In the genomic region with DNA sequence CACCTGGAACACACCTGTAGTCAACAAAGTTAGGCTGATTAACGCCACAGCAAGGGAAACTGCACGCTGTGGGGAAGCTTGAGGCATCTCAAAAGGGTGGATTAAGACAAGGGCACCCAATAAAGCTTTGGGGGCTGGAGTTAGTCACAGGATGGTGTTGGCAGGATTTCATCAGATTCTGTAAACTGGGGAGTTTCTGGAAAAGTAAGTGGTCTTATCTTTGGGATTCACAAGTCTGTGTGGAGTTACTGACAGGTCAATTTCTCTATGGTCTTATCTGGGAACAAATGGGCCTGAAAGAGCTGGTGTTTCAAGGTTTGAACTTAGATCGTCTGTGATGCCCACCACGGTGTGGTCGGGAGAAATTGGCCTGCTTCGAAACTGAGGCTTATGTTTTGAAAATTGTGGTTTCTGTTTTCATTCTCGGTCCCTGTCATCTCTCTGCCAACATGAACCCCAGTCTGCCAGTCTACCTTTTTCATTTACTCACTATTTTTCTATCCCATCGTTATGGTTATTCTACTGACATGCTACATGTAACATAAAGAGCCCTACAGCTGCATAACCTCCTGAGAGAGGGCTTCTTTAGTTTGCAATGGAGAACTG, we compare ENCODE assay signal across 18 cellular contexts. TPM values are rescaled to one million over a fixed set of nuclear protein-coding genes. Genes with fewer than 3 reads are reported as not detected.
DNase-seq lines count a peak whose midpoint lies in the region; ATAC-seq and TF ChIP-seq lines count a peak whose summit lies in the region.
"Had no signal": no experiment of that assay in that cellular context is flagged by ENCODE, and none has a peak within 500 bp of the region (broad histone marks: within the 10 kb centered on the region; RNA-seq: fewer than 3 reads in every experiment).

No MANE protein-coding gene starts in this region.

- H3K36me3 ChIP-seq in body of pancreas (replicated peaks in 1 of 2; ENCODE audit: insufficient read depth in 1 of 2, low read depth in 2 of 2) (no peaks in the 10 kb centered on the region), thyroid gland (no peaks in the 10 kb centered on the region)

- H3K27ac Mint-ChIP-seq in stimulated activated naive CD8-positive, alpha-beta T cell treated with anti-CD3 and anti-CD28 coated beads, Interleukin-15, amount 100 ng/mL, for 72 hours = peak overlapping the region; percentile 82 to 95
- H3K27ac Mint-ChIP-seq: B cell, nephron progenitor cell had no signal

- no peak for TF ChIP-seq CTCF in body of pancreas (IDR thresholded peaks at IDR 0.05)
- no peak for TF ChIP-seq CTCF in thyroid gland (IDR thresholded peaks at IDR 0.05)

- intact Hi-C loops in body of pancreas (cut with DNase I) = no loop called here
- intact Hi-C loops in thyroid gland (cut with DNase I) = no loop called here

- H3K4me3 ChIP-seq in body of pancreas (no peak overlapping the region), thyroid gland (replicated peaks in 1 of 3) (no peak overlapping the region)

- H3K4me3 Mint-ChIP-seq in stimulated activated naive CD8-positive, alpha-beta T cell treated with anti-CD3 and anti-CD28 coated beads, Interleukin-15, amount 100 ng/mL, for 72 hours = peak overlapping the region; percentile 16 to 59
- H3K4me3 Mint-ChIP-seq: B cell, nephron progenitor cell had no signal

- no peaks in the 10 kb centered on the region for H3K27me3 Mint-ChIP-seq in stimulated activated naive CD8-positive, alpha-beta T cell treated with anti-CD3 and anti-CD28 coated beads, Interleukin-15, amount 100 ng/mL, for 72 hours

- H3K9me3 Mint-ChIP-seq in stimulated activated naive CD8-positive, alpha-beta T cell treated with anti-CD3 and anti-CD28 coated beads, Interleukin-15, amount 100 ng/mL, for 72 hours = no peaks in the 10 kb centered on the region

- peak overlapping the region; percentile 75 to 86 (median 78) for H3K27ac ChIP-seq in body of pancreas
- H3K27ac ChIP-seq in thyroid gland = no peak overlapping the region
- H3K27ac ChIP-seq: RWPE1, VCaP had no signal

- H3K9me3 ChIP-seq in body of pancreas = no peaks in the 10 kb centered on the region
- H3K9me3 ChIP-seq in thyroid gland = no peaks in the 10 kb centered on the region

- H3K4me1 ChIP-seq in body of pancreas (peaks cover 17% of the 10 kb centered on the region), thyroid gland (no peaks in the 10 kb centered on the region)

- H3K27me3 ChIP-seq in body of pancreas = no peaks in the 10 kb centered on the region
- H3K27me3 ChIP-seq in thyroid gland = no peaks in the 10 kb centered on the region

- H3K4me1 Mint-ChIP-seq in stimulated activated naive CD8-positive, alpha-beta T cell treated with anti-CD3 and anti-CD28 coated beads, Interleukin-15, amount 100 ng/mL, for 72 hours = peaks cover 53% of the 10 kb centered on the region

- DNase-seq in stimulated activated CD4-positive, alpha-beta T cell treated with anti-CD3 and anti-CD28 coated beads, Interleukin-15, amount 100 ng/mL, for 24 hours = peak; percentile 33
- DNase-seq in stimulated activated CD4-positive, alpha-beta T cell treated with anti-CD3 and anti-CD28 coated beads, Interleukin-2, amount 100 ng/mL, for 48 hours = no peak
- DNase-seq in body of pancreas (no peak), thyroid gland (no peak)
- DNase-seq in stimulated activated naive CD8-positive, alpha-beta T cell treated with anti-CD3 and anti-CD28 coated beads, Interleukin-15, amount 100 ng/mL, for 72 hours = peak; percentile 43 to 58
- DNase-seq: activated effector memory CD4-positive, alpha-beta T cell treated with Interleukin-2 at 50 U/mL for 16 hours; dermis blood vessel endothelial cell; foreskin fibroblast; GF-D8; NCI-H446; nephron progenitor cell had no signal

- peak in 2 of 3 donors; percentile 5 to 33 for TF ChIP-seq POLR2A in body of pancreas (IDR thresholded peaks at IDR 0.05)
- TF ChIP-seq POLR2A in thyroid gland (IDR thresholded peaks at IDR 0.05) = no peak

- ATAC-seq in HG03432 (IDR thresholded peaks at IDR 0.05; ENCODE audit: unreplicated experiment) (peak; percentile 48), body of pancreas (no peak), HG03097 (IDR thresholded peaks at IDR 0.05; ENCODE audit: low FRiP score, unreplicated experiment) (no peak), HG02623 (IDR thresholded peaks at IDR 0.05; ENCODE audit: unreplicated experiment) (no peak)
- ATAC-seq in stimulated activated naive CD8-positive, alpha-beta T cell treated with anti-CD3 and anti-CD28 coated beads, Interleukin-15, amount 100 ng/mL, for 72 hours = peak; percentile 88

- WGBS in body of pancreas, 2 donors = 57 to 61% methylated on average over 8 of the region's 8 CpGs
- 88 to 95% methylated on average over 8 of the region's 8 CpGs for WGBS in thyroid gland, 2 donors

RNA-seq across cellular contexts. Expression of a gene that starts 23.8 kb away (rescaled TPM):
- 1 to 10 TPM; 4.9 to 6.2 TPM for total RNA-seq in body of pancreas
- total RNA-seq in thyroid gland = 10 to 100 TPM in 3 of 4 donors, 1 to 10 TPM in 1; 7.4 to 26.7 (median 12.4) TPM
- total RNA-seq: dermis blood vessel endothelial cell, LHCN-M2 had no signal

Comparison
In these comparisons a context has a peak if more than half of its experiments do, and no peak if none do; other contexts are left out.
1. DNase-seq: peak in stimulated activated CD4-positive, alpha-beta T cell treated with anti-CD3 and anti-CD28 coated beads, Interleukin-15, amount 100 ng/mL, for 24 hours (single experiment) and stimulated activated naive CD8-positive, alpha-beta T cell treated with anti-CD3 and anti-CD28 coated beads, Interleukin-15, amount 100 ng/mL, for 72 hours (2 of 2); none in stimulated activated CD4-positive, alpha-beta T cell treated with anti-CD3 and anti-CD28 coated beads, Interleukin-2, amount 100 ng/mL, for 48 hours (0 of 2), body of pancreas (0 of 4) and thyroid gland (0 of 2).
2. ATAC-seq: peak in HG03432 (single experiment) and stimulated activated naive CD8-positive, alpha-beta T cell treated with anti-CD3 and anti-CD28 coated beads, Interleukin-15, amount 100 ng/mL, for 72 hours (single experiment); none in body of pancreas (single experiment), HG03097 (single experiment) and HG02623 (single experiment).
3. H3K27ac ChIP-seq: peak in body of pancreas (4 of 4); none in thyroid gland (0 of 3).
4. POLR2A ChIP-seq: peak in body of pancreas (2 of 3); none in thyroid gland (0 of 2).